ENCODE assay signal across 8 cellular contexts in genomic region chr18:10578573-10578899, GRCh38. TPM values are rescaled to one million over a fixed set of nuclear protein-coding genes. Genes with fewer than 3 reads are reported as not detected.
DNase-seq lines count a peak whose midpoint lies in the region; ATAC-seq and TF ChIP-seq lines count a peak whose summit lies in the region.
"Not testable (repeated sequence)": the region's sequence is repeated elsewhere in the genome, so short reads cannot be mapped to it uniquely, and the experiment has no call there.

No MANE protein-coding gene starts in this region.

- H3K9me2 ChIP-seq in GM23338 (ENCODE audit: insufficient read depth); PC-3 (replicated peaks; ENCODE audit: low read length): not testable (repeated sequence)

- H3K27me3 Mint-ChIP-seq in Caco-2 (ENCODE audit: insufficient read depth, unreplicated experiment); GM23338 (ENCODE audit: insufficient read depth, low read depth, poor library complexity); WTC11 (ENCODE audit: low read depth); naive thymus-derived CD4-positive, alpha-beta T cell: not testable (repeated sequence)

- CTCF ChIA-PET in Caco-2 (lab: Charles Lee): interaction anchor here (0.6 to 0.9 kb wide), 2 partner anchors 438 to 1456 kb away, joined by 3 read pairs; no protein-coding TSS in a partner anchor
- CTCF ChIA-PET in PC-3 (lab: Charles Lee); naive thymus-derived CD4-positive, alpha-beta T cell (lab: Charles Lee): not testable (repeated sequence)
- CTCF ChIA-PET in WTC11 (lab: Charles Lee): interaction anchor here (1.4 kb wide), 1 partner anchor 18 kb away, joined by 5 read pairs; no protein-coding TSS in a partner anchor

- not testable (repeated sequence) for H3K4me3 ChIP-seq in Caco-2 (ENCODE audit: low read depth, low read length); GM23338; PC-3 (ENCODE audit: low read length); naive thymus-derived CD4-positive, alpha-beta T cell (ENCODE audit: low read length)

- H3K27ac ChIP-seq in 22Rv1: peak overlapping the region; percentile 67
- H3K27ac ChIP-seq in GM23338 (ENCODE audit: low read depth); PC-3 (ENCODE audit: low read length); naive thymus-derived CD4-positive, alpha-beta T cell (ENCODE audit: low read depth, low read length): not testable (repeated sequence)

- not testable (repeated sequence) for H4K20me1 ChIP-seq in GM23338 (replicated peaks; ENCODE audit: insufficient read depth); PC-3 (ENCODE audit: low read length)

- H3K27me3 ChIP-seq in Caco-2 (replicated peaks; ENCODE audit: control insufficient read depth, insufficient read depth, low read length); GM23338 (ENCODE audit: insufficient read depth); PC-3 (ENCODE audit: low read length); naive thymus-derived CD4-positive, alpha-beta T cell (ENCODE audit: control insufficient read depth in 2 of 2, insufficient read depth in 2 of 2, low read length in 2 of 2): not testable (repeated sequence)

- not testable (repeated sequence) for H3K36me3 ChIP-seq in Caco-2 (ENCODE audit: control insufficient read depth, insufficient read depth, low read length); GM23338 (ENCODE audit: insufficient read depth); PC-3 (ENCODE audit: low read depth, low read length); naive thymus-derived CD4-positive, alpha-beta T cell (ENCODE audit: control insufficient read depth in 2 of 3, insufficient read depth in 3 of 3, low read length in 3 of 3)

- H3K4me2 ChIP-seq in GM23338; PC-3 (ENCODE audit: low read length): not testable (repeated sequence)

- ATAC-seq in GM23338; WTC11; naive thymus-derived CD4-positive, alpha-beta T cell: not testable (repeated sequence)
- ATAC-seq in PC-3: peak; percentile 33; the same call in 1 of the 2 replicates

- not testable (repeated sequence) for TF ChIP-seq CTCF in 22Rv1 (IDR thresholded peaks at IDR 0.05); Caco-2 (IDR thresholded peaks at IDR 0.05; ENCODE audit: insufficient read depth in 1 of 2, low read depth in 1 of 2, low read length in 1 of 2, severe bottlenecking in 1 of 2, unreplicated experiment in 1 of 2); GM23338 (conservative IDR thresholded peaks at IDR 0.05; ENCODE audit: low read depth in 2 of 2); PC-3 (conservative IDR thresholded peaks at IDR 0.05; ENCODE audit: low read depth, low read length); WTC11 (IDR thresholded peaks at IDR 0.05)

- H3K4me1 ChIP-seq in Caco-2; GM23338 (ENCODE audit: insufficient read depth); naive thymus-derived CD4-positive, alpha-beta T cell (ENCODE audit: control insufficient read depth in 2 of 2, insufficient read depth in 2 of 2, low read length in 2 of 2): not testable (repeated sequence)
- peaks cover 16% of the 10 kb centered on the region for H3K4me1 ChIP-seq in PC-3 (ENCODE audit: insufficient read depth, low read length)

- peak overlapping the region; percentile 86 for H3K27ac Mint-ChIP-seq in Caco-2 (ENCODE audit: unreplicated experiment)
- H3K27ac Mint-ChIP-seq in GM23338: peak overlapping the region; percentile 52
- peak overlapping the region; percentile 15; the same call in 1 of the 2 replicates for H3K27ac Mint-ChIP-seq in WTC11
- H3K27ac Mint-ChIP-seq in naive thymus-derived CD4-positive, alpha-beta T cell: peak overlapping the region in 4 of 9 donors; percentile 37 to 87 (median 60)

- H3K4me1 Mint-ChIP-seq in Caco-2 (ENCODE audit: low read depth, unreplicated experiment); GM23338; WTC11: not testable (repeated sequence)
- H3K4me1 Mint-ChIP-seq in naive thymus-derived CD4-positive, alpha-beta T cell: peaks cover 0 to 34% (median 10%) of the 10 kb centered on the region in 7 donors

- intact Hi-C loops in Caco-2 (cut with micrococcal nuclease; ENCODE audit: unreplicated experiment); PC-3 (cut with micrococcal nuclease); naive thymus-derived CD4-positive, alpha-beta T cell (cut with micrococcal nuclease): not testable (repeated sequence)

- not testable (repeated sequence) for H3K9me3 ChIP-seq in Caco-2; PC-3 (ENCODE audit: low read length); naive thymus-derived CD4-positive, alpha-beta T cell (ENCODE audit: control insufficient read depth in 2 of 3, low read length in 3 of 3)

- peaks cover 16% of the 10 kb centered on the region for H3K9me3 Mint-ChIP-seq in Caco-2 (ENCODE audit: unreplicated experiment)
- peaks cover 42% of the 10 kb centered on the region for H3K9me3 Mint-ChIP-seq in GM23338
- H3K9me3 Mint-ChIP-seq in WTC11: peaks cover 21% of the 10 kb centered on the region
- H3K9me3 Mint-ChIP-seq in naive thymus-derived CD4-positive, alpha-beta T cell: peaks cover 0 to 11% (median 7%) of the 10 kb centered on the region in 11 donors

- peak overlapping the region; percentile 69 for H3K4me3 Mint-ChIP-seq in Caco-2 (ENCODE audit: unreplicated experiment)
- not testable (repeated sequence) for H3K4me3 Mint-ChIP-seq in GM23338, WTC11
- H3K4me3 Mint-ChIP-seq in naive thymus-derived CD4-positive, alpha-beta T cell: peak overlapping the region in 6 of 10 donors; percentile 12 to 80 (median 41)

- POLR2A ChIA-PET in Caco-2 (lab: Charles Lee) (interaction anchor here (1.5 kb wide), 1 partner anchor 53 kb away, joined by 3 read pairs; the partner anchor contains the start of gene NAPG), PC-3 (lab: Charles Lee; ENCODE audit: unreplicated experiment) (interaction anchor here (0.6 kb wide), 1 partner anchor 9 kb away, joined by 3 read pairs; no protein-coding TSS in a partner anchor)
- POLR2A ChIA-PET in WTC11 (lab: Charles Lee); naive thymus-derived CD4-positive, alpha-beta T cell (lab: Charles Lee): not testable (repeated sequence)

- H2AFZ ChIP-seq in GM23338: not testable (repeated sequence)
- H2AFZ ChIP-seq in PC-3 (ENCODE audit: low read length): 0 out of 2 replicates have a peak overlapping the region, but pooled peaks have one; percentile 24

- DNase-seq in Caco-2; GM23338 (ENCODE audit: low spot score); PC-3; WTC11 (ENCODE audit: low spot score); naive thymus-derived CD4-positive, alpha-beta T cell: not testable (repeated sequence)
- DNase-seq in NCI-H1417 treated with DMSO at 0.1 percent for 48 hours (lab: John Stamatoyannopoulos, UW) (peak; percentile 6), ecto neural progenitor cell (ENCODE audit: low spot score) (peak; percentile 8)

- H3K79me2 ChIP-seq in GM23338 (replicated peaks; ENCODE audit: insufficient read depth); PC-3 (ENCODE audit: low read length): not testable (repeated sequence)

- not testable (repeated sequence) for H3K36me3 Mint-ChIP-seq in Caco-2 (ENCODE audit: insufficient read depth, unreplicated experiment)
- peaks cover 34% of the 10 kb centered on the region for H3K36me3 Mint-ChIP-seq in GM23338 (ENCODE audit: low read depth)
- peaks cover 29% of the 10 kb centered on the region for H3K36me3 Mint-ChIP-seq in WTC11
- peaks cover 7 to 11% (median 9%) of the 10 kb centered on the region in 5 donors for H3K36me3 Mint-ChIP-seq in naive thymus-derived CD4-positive, alpha-beta T cell

- not testable (repeated sequence) for H3F3A ChIP-seq in GM23338 (replicated peaks; ENCODE audit: low read depth); PC-3 (ENCODE audit: low read length, unreplicated experiment)

- not testable (repeated sequence) for H3K9ac ChIP-seq in PC-3 (ENCODE audit: low read length)

- not testable (repeated sequence) for BruUV-seq in Caco-2 (replicated peaks; lab: Mats Ljungman, UMichigan); PC-3 (replicated peaks; lab: Mats Ljungman, UMichigan)

RNA-seq across cellular contexts. Expression of gene NAPG, which starts 52.7 kb away (rescaled TPM):
- total RNA-seq in Caco-2 (2022) (41.5 and 42.6 TPM in 2 replicates), PC-3 (2014; rRNA removed) (24.0 and 24.7 TPM in 2 replicates), WTC11 (2021) (24.2 to 28.7 TPM (median 25.8 TPM) in 3 replicates)
- total RNA-seq in GM23338 (2014; rRNA removed; shearing (Covaris generic)): 40.1 and 46.2 TPM in 2 replicates
- 25.4 and 26.8 TPM in 2 replicates for polyA plus RNA-seq in GM23338 (2016; fragmentation: Nextera tagmentation; extraction: Ambion mirVana)
- total RNA-seq in naive thymus-derived CD4-positive, alpha-beta T cell: 10 to 100 TPM; 28.1 to 35.7 (median 30.0) TPM
- polyA plus RNA-seq in naive thymus-derived CD4-positive, alpha-beta T cell: 10 to 100 TPM; 10.2 to 12.9 TPM
